In genomic region chr6:161496941-161497340, GRCh38 we compare ENCODE assay signal across 19 cellular contexts.
DNase-seq lines count a peak whose midpoint lies in the region; ATAC-seq, FAIRE-seq and TF ChIP-seq lines count a peak whose summit lies in the region.
"Had no signal": no experiment of that assay in that cellular context is flagged by ENCODE, and none has a peak within 500 bp of the region (broad histone marks: within the 10 kb centered on the region; RNA-seq: fewer than 3 reads in every experiment).

No MANE protein-coding gene starts in this region.

- BruUV-seq in HepG2 (replicated peaks; lab: Mats Ljungman, UMichigan), result no TSS peak

- in situ Hi-C loops in HepG2 (cut with HindIII; ENCODE audit: extremely low pct_ligation_motif_present, low pct_unique_long_range_greater_than_20kb), result no loop called here

- ATAC-seq in HepG2 (0 out of 3 replicates have a peak, but pooled peaks have one; percentile 28), right lobe of liver (no peak)
- ATAC-seq: CD8-positive, alpha-beta T cell; GM12878; HCT116 had no signal

- peak overlapping the region; percentile 41 for H2BK12ac ChIP-seq in neuronal stem cell (ENCODE audit: low read length)

- TF ChIP-seq CTCF in HepG2 (CRISPR knock-in tag; IDR thresholded peaks at IDR 0.05) (no peak), right lobe of liver (IDR thresholded peaks at IDR 0.05) (no peak), suprapubic skin (IDR thresholded peaks at IDR 0.05) (no peak)

- CTCF ChIA-PET in HepG2 (lab: Yijun Ruan, JAX; ENCODE audit: low intra/inter-chr PET ratio, low total read pairs), result no interaction called here

- H2AK5ac ChIP-seq in neuronal stem cell (ENCODE audit: low read depth, low read length), result peak overlapping the region; percentile 68

- no peak overlapping the region for H2BK15ac ChIP-seq in neuronal stem cell (ENCODE audit: low read length)

- H3K79me2 ChIP-seq in HepG2 (ENCODE audit: insufficient read depth, low read length), result no peaks in the 10 kb centered on the region

- no peak for TF ChIP-seq RAD21 in HepG2 (CRISPR knock-in tag; IDR thresholded peaks at IDR 0.05)

- H3K9me3 ChIP-seq in HepG2 (ENCODE audit: low read length) (no peaks in the 10 kb centered on the region), right lobe of liver (no peaks in the 10 kb centered on the region), neuronal stem cell (replicated peaks in 1 of 2; ENCODE audit: control insufficient read depth in 2 of 2, insufficient read depth in 1 of 2, low read depth in 1 of 2, low read length in 2 of 2) (no peaks in the 10 kb centered on the region), suprapubic skin (no peaks in the 10 kb centered on the region)
- H3K9me3 ChIP-seq: BLaER1 treated with 17β-estradiol and CSF1 and Interleukin-3, amounts not matched to agents 10 nM and 100 nM had no signal

- H2BK120ac ChIP-seq in neuronal stem cell (ENCODE audit: low read depth, low read length), result no peak overlapping the region

- H3K36me3 ChIP-seq in HepG2 (replicated peaks in 1 of 2; ENCODE audit: control insufficient read depth in 1 of 2, insufficient read depth in 2 of 2, low read length in 2 of 2) (no peaks in the 10 kb centered on the region), right lobe of liver (no peaks in the 10 kb centered on the region), neuronal stem cell (replicated peaks in 1 of 2; ENCODE audit: control insufficient read depth in 2 of 2, insufficient read depth in 2 of 2, low read length in 2 of 2) (no peaks in the 10 kb centered on the region), suprapubic skin (no peaks in the 10 kb centered on the region)
- H3K36me3 ChIP-seq: BLaER1 treated with 17β-estradiol and CSF1 and Interleukin-3, amounts not matched to agents 10 nM and 100 nM had no signal

- peak overlapping the region; percentile 39 for H3K18ac ChIP-seq in neuronal stem cell (ENCODE audit: low read length)

- intact Hi-C loops in HepG2 (cut with micrococcal nuclease; ENCODE audit: unreplicated experiment) (no loop called here), right lobe of liver (cut with DNase I) (no loop called here)

- H3K14ac ChIP-seq in neuronal stem cell (ENCODE audit: low read length), result no peak overlapping the region

- H2AFZ ChIP-seq in HepG2 (ENCODE audit: low read length) (no peak overlapping the region), neuronal stem cell (ENCODE audit: low read length) (no peak overlapping the region)

- 30% methylated on average over 5 of the region's 8 CpGs for WGBS in HepG2 (ENCODE audit: low lambda C conversion rate)
- WGBS in right lobe of liver (ENCODE audit: insufficient coverage, low coverage, low lambda C conversion rate, missing lambda C conversion rate), result 88% methylated on average over 3 of the region's 8 CpGs
- no CpG with 5 or more reads among the region's 8 CpGs for WGBS in neuronal stem cell (ENCODE audit: extremely low coverage in 2 of 2, insufficient read length in 2 of 2, insufficient replicate concordance in 1 of 2), 2 donors
- 93% methylated on average over 7 of the region's 8 CpGs for WGBS in suprapubic skin

- H3K27me3 ChIP-seq in HepG2 (ENCODE audit: control insufficient read depth in 1 of 2, insufficient read depth in 2 of 2, low read length in 2 of 2), result no peaks in the 10 kb centered on the region; a peak in 1 of 5 replicates
- H3K27me3 ChIP-seq in right lobe of liver, result no peaks in the 10 kb centered on the region
- peaks cover 0 to 46% (median 0%) of the 10 kb centered on the region in 3 experiments for H3K27me3 ChIP-seq in neuronal stem cell (ENCODE audit: control insufficient read depth in 3 of 3, insufficient read depth in 3 of 3, low read depth in 1 of 3, low read length in 3 of 3)
- H3K27me3 ChIP-seq in suprapubic skin, result no peaks in the 10 kb centered on the region
- H3K27me3 ChIP-seq: BLaER1 treated with 17β-estradiol and CSF1 and Interleukin-3, amounts not matched to agents 10 nM and 100 nM had no signal

- FAIRE-seq in HepG2 (lab: Jason Lieb, UNC), result no peak
- FAIRE-seq: GM12878, H54 had no signal

- H3K4ac ChIP-seq in neuronal stem cell (ENCODE audit: low read length), result no peak overlapping the region

- H3K79me1 ChIP-seq in neuronal stem cell (ENCODE audit: low read depth, low read length), result no peaks in the 10 kb centered on the region

- H3K27ac ChIP-seq in HepG2 (ENCODE audit: extremely low read length, insufficient read depth, low read length) (no peak overlapping the region), right lobe of liver (no peak overlapping the region), neuronal stem cell (replicated peaks; ENCODE audit: low read length) (no peak overlapping the region), suprapubic skin (no peak overlapping the region)
- H3K27ac ChIP-seq: BLaER1 treated with 17β-estradiol and CSF1 and Interleukin-3, amounts not matched to agents 10 nM and 100 nM had no signal

- POLR2A ChIA-PET in HepG2 (lab: Yijun Ruan, JAX), result no interaction called here

- TF ChIP-seq POLR2A in HepG2 (IDR thresholded peaks at IDR 0.05; ENCODE audit: insufficient read depth in 1 of 2, low read depth in 2 of 2, low read length in 2 of 2), result no peak
- no peak for TF ChIP-seq POLR2A in right lobe of liver (IDR thresholded peaks at IDR 0.05)
- no peak for TF ChIP-seq POLR2A in suprapubic skin (IDR thresholded peaks at IDR 0.05)

- no peak for DNase-seq in HepG2 (ENCODE audit: low spot score)
- DNase-seq in right lobe of liver, result no peak
- peak; percentile 25 for DNase-seq in iPS-NIHi7 (ENCODE audit: extremely low spot score)
- no peak for DNase-seq in neuronal stem cell (ENCODE audit: low spot score)
- DNase-seq in NCI-H1048 (lab: John Stamatoyannopoulos, UW), result no peak
- no peak for DNase-seq in suprapubic skin (ENCODE audit: low spot score in 2 of 2)
- no peak for DNase-seq in AML-193 (lab: John Stamatoyannopoulos, UW)
- DNase-seq: 8988T; Calu3; CD8-positive, alpha-beta T cell; DMS 273 treated with DMSO at 0.1 percent for 48 hours; DMS53; DND-41; EL; HFFc6 had no signal

- peak overlapping the region; percentile 43 for H3K23ac ChIP-seq in neuronal stem cell (ENCODE audit: low read depth, low read length, poor library complexity)

- H3K4me1 ChIP-seq in HepG2 (ENCODE audit: insufficient read depth, low read length), result no peaks in the 10 kb centered on the region
- H3K4me1 ChIP-seq in right lobe of liver, result no peaks in the 10 kb centered on the region
- H3K4me1 ChIP-seq in neuronal stem cell (ENCODE audit: control insufficient read depth in 2 of 2, insufficient read depth in 1 of 2, low read depth in 1 of 2, low read length in 2 of 2), result peaks cover 6 to 8% of the 10 kb centered on the region in 2 donors
- H3K4me1 ChIP-seq in suprapubic skin, result no peaks in the 10 kb centered on the region
- H3K4me1 ChIP-seq: BLaER1 treated with 17β-estradiol and CSF1 and Interleukin-3, amounts not matched to agents 10 nM and 100 nM had no signal

- no peak overlapping the region for H2BK5ac ChIP-seq in neuronal stem cell (ENCODE audit: low read length)

- H3K9ac ChIP-seq in HepG2 (ENCODE audit: insufficient read depth, low read depth, low read length) (no peak overlapping the region), neuronal stem cell (ENCODE audit: low read depth, low read length, poor library complexity) (no peak overlapping the region)
- H3K9ac ChIP-seq: BLaER1 treated with 17β-estradiol and CSF1 and Interleukin-3, amounts not matched to agents 10 nM and 100 nM had no signal

- TF ChIP-seq EP300 in HepG2 (IDR thresholded peaks at IDR 0.05; ENCODE audit: low read depth in 2 of 2, low read length in 2 of 2) (no peak), HepG2 (CRISPR knock-in tag; IDR thresholded peaks at IDR 0.05; ENCODE audit: borderline replicate concordance) (no peak), suprapubic skin (IDR thresholded peaks at IDR 0.05) (no peak)

- H4K8ac ChIP-seq in neuronal stem cell (ENCODE audit: low read depth, low read length), result no peak overlapping the region

- no peaks in the 10 kb centered on the region for H4K20me1 ChIP-seq in HepG2 (ENCODE audit: insufficient read depth, low read length)
- H4K20me1 ChIP-seq: BLaER1 treated with 17β-estradiol and CSF1 and Interleukin-3, amounts not matched to agents 10 nM and 100 nM had no signal

- no peak overlapping the region for H3K4me2 ChIP-seq in HepG2 (ENCODE audit: low read depth, low read length)
- H3K4me2 ChIP-seq in neuronal stem cell (ENCODE audit: insufficient read depth, low read length, poor library complexity, severe bottlenecking), result no peak overlapping the region
- H3K4me2 ChIP-seq: BLaER1 treated with 17β-estradiol and CSF1 and Interleukin-3, amounts not matched to agents 10 nM and 100 nM had no signal

- no peak overlapping the region for H4K91ac ChIP-seq in neuronal stem cell (ENCODE audit: low read depth, low read length, poor library complexity)

- H3K4me3 ChIP-seq in HepG2 (replicated peaks in 1 of 3; ENCODE audit: insufficient read depth in 1 of 3, low read depth in 2 of 3, low read length in 3 of 3) (no peak overlapping the region), right lobe of liver (no peak overlapping the region), neuronal stem cell (ENCODE audit: low read length in 2 of 2) (peak overlapping the region in 1 of 2 donors; percentile 18), suprapubic skin (no peak overlapping the region)
- H3K4me3 ChIP-seq: BLaER1 treated with 17β-estradiol and CSF1 and Interleukin-3, amounts not matched to agents 10 nM and 100 nM; GM12878 had no signal

TF ChIP-seq in HepG2, 621 proteins besides CTCF, POLR2A, EP300 and RAD21 (continues in another document):
- TF ChIP-seq ZBTB7B (CRISPR knock-in tag; IDR thresholded peaks at IDR 0.05), result no peak
- TF ChIP-seq ZNF501 (CRISPR knock-in tag; IDR thresholded peaks at IDR 0.05), result no peak
- no peak for TF ChIP-seq MEIS2 (CRISPR knock-in tag; IDR thresholded peaks at IDR 0.05)
- TF ChIP-seq U2AF2 (IDR thresholded peaks at IDR 0.05; ENCODE audit: low read depth, low read length), result no peak
- TF ChIP-seq HNRNPK (IDR thresholded peaks at IDR 0.05; ENCODE audit: low read depth, low read length, poor library complexity, severe bottlenecking), result no peak
